Comparison of ENCODE assay signal across 12 cellular contexts in genomic region chr17:53626286-53626685, GRCh38.
A peak's percentile ranks its signal among the peaks of the same experiment; 100 is the strongest.
DNase-seq lines count a peak whose midpoint lies in the region; ATAC-seq and TF ChIP-seq lines count a peak whose summit lies in the region.
"Had no signal": no experiment of that assay in that cellular context is flagged by ENCODE, and none has a peak within 500 bp of the region (broad histone marks: within the 10 kb centered on the region; RNA-seq: fewer than 3 reads in every experiment).

No MANE protein-coding gene starts in this region.

- TF ChIP-seq CTCF in MM.1S (IDR thresholded peaks at IDR 0.05; ENCODE audit: low read length): no peak
- TF ChIP-seq CTCF in choroid plexus epithelial cell (conservative IDR thresholded peaks at IDR 0.05; ENCODE audit: low read depth, low read length): no peak

- no peak overlapping the region for H2BK15ac ChIP-seq in mesendoderm (replicated peaks; ENCODE audit: low read depth)

- no peak overlapping the region for H3K56ac ChIP-seq in mesendoderm (ENCODE audit: low read length)

- peaks cover 6 to 12% (median 7%) of the 10 kb centered on the region in 5 donors for H3K9me3 Mint-ChIP-seq in CD8-positive, alpha-beta memory T cell

- no peaks in the 10 kb centered on the region for H3F3A ChIP-seq in MM.1S (ENCODE audit: insufficient read depth, low read length)

- DNase-seq in ELR (ENCODE audit: low read depth) (peak; percentile 91), MM.1S (peak; percentile 41), choroid plexus epithelial cell (ENCODE audit: low read depth) (peak; percentile 13), mesendoderm (peak; percentile 78), NCI-H2081 treated with DMSO at 0.1 percent for 48 hours (lab: John Stamatoyannopoulos, UW) (no peak), NCI-H1436 (lab: John Stamatoyannopoulos, UW) (no peak)
- no peak for DNase-seq in CD8-positive, alpha-beta memory T cell
- DNase-seq: amniotic stem cell; CD4-positive, alpha-beta T cell; effector memory CD8-positive, alpha-beta T cell; NCI-H345 had no signal

- H2AK5ac ChIP-seq in mesendoderm (ENCODE audit: low read length): no peak overlapping the region

- H3K9ac ChIP-seq in MM.1S (ENCODE audit: low read length): no peak overlapping the region
- H3K9ac ChIP-seq in mesendoderm (ENCODE audit: low read length): no peak overlapping the region

- H3K4me3 ChIP-seq in MM.1S (ENCODE audit: low read length) (no peak overlapping the region), choroid plexus epithelial cell (ENCODE audit: low read depth, low read length) (no peak overlapping the region), mesendoderm (ENCODE audit: low read length) (no peak overlapping the region)
- H3K4me3 ChIP-seq in CD8-positive, alpha-beta memory T cell (ENCODE audit: low read length): no peak overlapping the region

- no peak overlapping the region for H3K18ac ChIP-seq in mesendoderm (ENCODE audit: low read length)

- H3K4me2 ChIP-seq in MM.1S (ENCODE audit: low read depth, low read length): no peak overlapping the region
- H3K4me2 ChIP-seq in mesendoderm (ENCODE audit: low read length): no peak overlapping the region

- CTCF ChIA-PET in CD8-positive, alpha-beta memory T cell (lab: Charles Lee): no interaction called here

- no peak overlapping the region for H3K4me3 Mint-ChIP-seq in CD8-positive, alpha-beta memory T cell
- H3K4me3 Mint-ChIP-seq: CD4-positive, alpha-beta T cell; effector memory CD8-positive, alpha-beta T cell had no signal

- no peaks in the 10 kb centered on the region for H3K4me1 Mint-ChIP-seq in CD8-positive, alpha-beta memory T cell

- no peak overlapping the region for H2BK120ac ChIP-seq in mesendoderm (ENCODE audit: low read depth, low read length)

- no peaks in the 10 kb centered on the region for H3K36me3 ChIP-seq in MM.1S (replicated peaks; ENCODE audit: insufficient read depth, low read length)
- H3K36me3 ChIP-seq in mesendoderm (ENCODE audit: control insufficient read depth, insufficient read depth, low read length): no peaks in the 10 kb centered on the region
- H3K36me3 ChIP-seq in CD8-positive, alpha-beta memory T cell (ENCODE audit: insufficient read depth, low read length): no peaks in the 10 kb centered on the region

- no peak overlapping the region for H3K27ac ChIP-seq in MM.1S (ENCODE audit: low read length)
- no peak overlapping the region for H3K27ac ChIP-seq in mesendoderm (ENCODE audit: low read depth, low read length)
- no peak overlapping the region for H3K27ac ChIP-seq in CD8-positive, alpha-beta memory T cell (ENCODE audit: low read depth, low read length)

- H3K27ac Mint-ChIP-seq in CD8-positive, alpha-beta memory T cell: no peak overlapping the region
- H3K27ac Mint-ChIP-seq: CD4-positive, alpha-beta T cell; effector memory CD8-positive, alpha-beta T cell had no signal

- H3K27me3 ChIP-seq in MM.1S (replicated peaks; ENCODE audit: insufficient read depth, low read length) (no peaks in the 10 kb centered on the region), mesendoderm (ENCODE audit: insufficient read depth, low read length, poor library complexity) (no peaks in the 10 kb centered on the region)
- H3K27me3 ChIP-seq in CD8-positive, alpha-beta memory T cell (ENCODE audit: insufficient read depth, low read length, poor library complexity, severe bottlenecking): no peaks in the 10 kb centered on the region

- H3K4me1 ChIP-seq in MM.1S (ENCODE audit: low read length): 0 out of 2 replicates have a peak, but pooled peaks cover 7% of the 10 kb centered on the region
- peaks cover 2% of the 10 kb centered on the region for H3K4me1 ChIP-seq in mesendoderm (ENCODE audit: control insufficient read depth, low read depth, low read length)
- H3K4me1 ChIP-seq in CD8-positive, alpha-beta memory T cell (ENCODE audit: insufficient read depth, low read length): no peaks in the 10 kb centered on the region

- H4K20me1 ChIP-seq in MM.1S (ENCODE audit: insufficient read depth, low read length): no peaks in the 10 kb centered on the region

- H4K5ac ChIP-seq in mesendoderm (ENCODE audit: low read length): no peak overlapping the region

- no peaks in the 10 kb centered on the region for H3K36me3 Mint-ChIP-seq in CD8-positive, alpha-beta memory T cell

- no CpG with 5 or more reads among the region's 1 CpG for WGBS in mesendoderm (ENCODE audit: extremely low coverage, insufficient coverage, low lambda C conversion rate)

- no peak overlapping the region for H4K8ac ChIP-seq in mesendoderm (ENCODE audit: low read depth, low read length)

- H3K9me3 ChIP-seq in MM.1S (replicated peaks; ENCODE audit: insufficient read depth, low read length): no peaks in the 10 kb centered on the region
- no peaks in the 10 kb centered on the region for H3K9me3 ChIP-seq in CD8-positive, alpha-beta memory T cell (ENCODE audit: low read length)

- no peak for ATAC-seq in GM21529 (IDR thresholded peaks at IDR 0.05; ENCODE audit: unreplicated experiment)
- ATAC-seq: effector memory CD8-positive, alpha-beta T cell had no signal

- no peak overlapping the region for H3K23ac ChIP-seq in mesendoderm (ENCODE audit: low read length)

- H3K27me3 Mint-ChIP-seq in CD8-positive, alpha-beta memory T cell: no peaks in the 10 kb centered on the region
- H3K27me3 Mint-ChIP-seq: CD4-positive, alpha-beta T cell; effector memory CD8-positive, alpha-beta T cell had no signal

- H2AFZ ChIP-seq in MM.1S (ENCODE audit: low read length): no peak overlapping the region

- H2BK5ac ChIP-seq in mesendoderm (ENCODE audit: low read length): no peak overlapping the region

- POLR2A ChIA-PET in CD8-positive, alpha-beta memory T cell (lab: Charles Lee): no interaction called here

- no peaks in the 10 kb centered on the region for H3K9me2 ChIP-seq in MM.1S (replicated peaks; ENCODE audit: insufficient read depth, low read length)

- no peaks in the 10 kb centered on the region for H3K79me2 ChIP-seq in MM.1S (ENCODE audit: low read length)
- H3K79me2 ChIP-seq in mesendoderm (ENCODE audit: control insufficient read depth, insufficient read depth, low read length): no peaks in the 10 kb centered on the region

- H3K79me1 ChIP-seq in mesendoderm (ENCODE audit: low read length): no peaks in the 10 kb centered on the region

- H3K4ac ChIP-seq in mesendoderm (ENCODE audit: low read depth, low read length): no peak overlapping the region

Comparison
In these comparisons a context has a peak if more than half of its experiments do, and no peak if none do; other contexts are left out.
1. DNase-seq: peak in ELR (single experiment), MM.1S (single experiment), choroid plexus epithelial cell (single experiment) and mesendoderm (single experiment); none in CD8-positive, alpha-beta memory T cell (0 of 5), NCI-H2081 treated with DMSO at 0.1 percent for 48 hours (single experiment) and NCI-H1436 (single experiment).